Comparison of ENCODE assay signal across 8 cellular contexts in the genomic region with DNA sequence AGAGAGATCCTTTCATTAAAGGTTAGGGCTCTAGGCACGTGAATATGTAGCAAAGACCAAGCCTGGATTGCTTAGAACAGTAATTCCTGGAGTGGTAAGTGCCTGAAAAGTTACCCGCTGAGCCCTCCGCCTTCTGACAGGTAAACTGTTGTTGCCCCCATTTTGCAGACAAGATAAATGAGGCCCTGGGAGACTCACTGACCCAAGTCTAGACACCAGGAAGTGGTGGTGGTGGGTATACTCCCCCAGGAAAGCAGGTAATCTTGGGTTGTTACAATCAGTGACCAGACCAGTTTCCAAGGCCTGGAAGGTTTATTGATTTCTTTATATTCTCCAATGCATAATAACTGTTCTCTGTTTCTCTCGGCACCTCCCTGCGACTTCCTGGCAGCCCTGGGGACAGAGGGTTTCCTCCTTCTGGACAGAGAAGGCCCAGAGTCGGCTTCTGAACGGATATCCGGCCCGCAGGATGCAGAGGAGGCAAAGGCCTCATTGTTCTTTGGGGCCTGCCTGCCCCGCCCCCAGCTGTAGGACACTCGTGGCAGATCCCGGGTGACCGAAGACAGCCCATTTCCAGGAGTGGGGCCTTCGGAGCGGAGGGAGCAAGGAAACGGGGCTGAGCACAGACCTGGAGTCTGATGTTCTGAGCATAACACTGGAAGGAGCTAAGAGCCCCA. TPM values are rescaled to one million over a fixed set of nuclear protein-coding genes. Genes with fewer than 3 reads are reported as not detected.
DNase-seq lines count a peak whose midpoint lies in the region; ATAC-seq and TF ChIP-seq lines count a peak whose summit lies in the region.

No MANE protein-coding gene starts in this region.

- no peaks in the 10 kb centered on the region for H3K9me3 Mint-ChIP-seq in stimulated activated effector memory CD8-positive, alpha-beta T cell treated with anti-CD3 and anti-CD28 coated beads, Interleukin-12 subunit alpha, Interleukin-12 subunit beta, amount 100 ng/mL, for 72 hours

- peak overlapping the region; percentile 99 for H3K27ac ChIP-seq in WERI-Rb-1
- peak overlapping the region; percentile 98 for H3K27ac ChIP-seq in lower lobe of right lung

- CTCF ChIA-PET in HEK293T (lab: Yijun Ruan, JAX) = interaction anchor here (0.6 to 4.6 kb wide), 16 partner anchors 7 to 284 kb away, joined by 3 to 27 read pairs (median 5); no protein-coding TSS in a partner anchor

- peaks cover 6% of the 10 kb centered on the region for H3K36me3 Mint-ChIP-seq in stimulated activated effector memory CD8-positive, alpha-beta T cell treated with anti-CD3 and anti-CD28 coated beads, Interleukin-12 subunit alpha, Interleukin-12 subunit beta, amount 100 ng/mL, for 72 hours

- H3K4me3 Mint-ChIP-seq in stimulated activated effector memory CD8-positive, alpha-beta T cell treated with anti-CD3 and anti-CD28 coated beads, Interleukin-12 subunit alpha, Interleukin-12 subunit beta, amount 100 ng/mL, for 72 hours = peak overlapping the region; percentile 94

- no peak for TF ChIP-seq CTCF in WERI-Rb-1 (IDR thresholded peaks at IDR 0.05; ENCODE audit: low read depth, low read length)
- no peak for TF ChIP-seq CTCF in lower lobe of right lung (IDR thresholded peaks at IDR 0.05)

- peak; percentile 47 for DNase-seq in A172 (ENCODE audit: low spot score)
- peak; percentile 61 for DNase-seq in HK-2 (ENCODE audit: unreplicated experiment)
- peak; percentile 73 for DNase-seq in WERI-Rb-1
- peak; percentile 68 for DNase-seq in dermis blood vessel endothelial cell
- peak; percentile 81 for DNase-seq in lower lobe of right lung
- DNase-seq in stimulated activated effector memory CD8-positive, alpha-beta T cell treated with anti-CD3 and anti-CD28 coated beads, Interleukin-12 subunit alpha, Interleukin-12 subunit beta, amount 100 ng/mL, for 72 hours (ENCODE audit: low spot score in 2 of 2) = peak; percentile 35 to 79
- no peak for DNase-seq in HEK293T (ENCODE audit: extremely low spot score)

- intact Hi-C loops in lower lobe of right lung (cut with DNase I) = loop anchor here (10.0 kb wide), 1 partner anchor 49 kb away; no protein-coding TSS in a partner anchor

- H3K4me3 ChIP-seq in WERI-Rb-1 (ENCODE audit: low read depth, low read length) = peak overlapping the region; percentile 40
- H3K4me3 ChIP-seq in lower lobe of right lung = peak overlapping the region; percentile 79

- peaks cover 30% of the 10 kb centered on the region for H3K4me1 ChIP-seq in lower lobe of right lung

- POLR2A ChIA-PET in HEK293T (lab: Yijun Ruan, JAX) = interaction anchor here (0.7 to 1.6 kb wide), 8 partner anchors 12 to 687 kb away, joined by 3 to 9 read pairs (median 3); partner anchors contain the start of gene SEC23IP

- ATAC-seq in GM18909 (IDR thresholded peaks at IDR 0.05; ENCODE audit: poor library complexity, unreplicated experiment) = peak; percentile 27
- ATAC-seq in lower lobe of right lung = peak; percentile 24 to 26
- peak; percentile 19 for ATAC-seq in stimulated activated effector memory CD8-positive, alpha-beta T cell treated with anti-CD3 and anti-CD28 coated beads, Interleukin-12 subunit alpha, Interleukin-12 subunit beta, amount 100 ng/mL, for 72 hours

- H3K9me3 ChIP-seq in WERI-Rb-1 (ENCODE audit: severe bottlenecking) (no peaks in the 10 kb centered on the region), lower lobe of right lung (no peaks in the 10 kb centered on the region)

- H3K4me1 Mint-ChIP-seq in stimulated activated effector memory CD8-positive, alpha-beta T cell treated with anti-CD3 and anti-CD28 coated beads, Interleukin-12 subunit alpha, Interleukin-12 subunit beta, amount 100 ng/mL, for 72 hours = peaks cover 31% of the 10 kb centered on the region

- H3K27me3 ChIP-seq in WERI-Rb-1 (ENCODE audit: insufficient read depth, low read depth, severe bottlenecking) (no peaks in the 10 kb centered on the region), lower lobe of right lung (ENCODE audit: low read depth) (no peaks in the 10 kb centered on the region)

- H3K36me3 ChIP-seq in WERI-Rb-1 (no peaks in the 10 kb centered on the region; the same call in 1 of the 2 replicates), lower lobe of right lung (no peaks in the 10 kb centered on the region)

- peak overlapping the region; percentile 96 for H3K27ac Mint-ChIP-seq in stimulated activated effector memory CD8-positive, alpha-beta T cell treated with anti-CD3 and anti-CD28 coated beads, Interleukin-12 subunit alpha, Interleukin-12 subunit beta, amount 100 ng/mL, for 72 hours

TF ChIP-seq in HEK293T, 16 proteins besides CTCF, POLR2A, EP300 and RAD21:
- TF ChIP-seq SP1 (IDR thresholded peaks at IDR 0.05) (no peak), ZNF384 (IDR thresholded peaks at IDR 0.05) (no peak), L3MBTL2 (conservative IDR thresholded peaks at IDR 0.05) (no peak), LEF1 (IDR thresholded peaks at IDR 0.05; ENCODE audit: borderline replicate concordance) (no peak), CTBP1 (IDR thresholded peaks at IDR 0.05; ENCODE audit: borderline replicate concordance) (no peak), HDGF (IDR thresholded peaks at IDR 0.05; ENCODE audit: borderline replicate concordance) (no peak), ELF4 (IDR thresholded peaks at IDR 0.05) (no peak), ARNT (IDR thresholded peaks at IDR 0.05) (no peak), FOXA1 (IDR thresholded peaks at IDR 0.05) (no peak), SUZ12 (IDR thresholded peaks at IDR 0.05) (no peak), FOXM1 (IDR thresholded peaks at IDR 0.05; ENCODE audit: borderline replicate concordance) (no peak), BHLHE40 (IDR thresholded peaks at IDR 0.05; ENCODE audit: borderline replicate concordance) (no peak)

RNA-seq across cellular contexts. Expression of gene GRK5, which starts 1.3 kb away (rescaled TPM):
- total RNA-seq in A172 (2014; rRNA removed; shearing (Covaris generic)) = 12.2 and 13.0 TPM in 2 replicates
- 47.0 and 57.9 TPM in 2 replicates for total RNA-seq in dermis blood vessel endothelial cell
- 68.7 TPM for total RNA-seq in lower lobe of right lung

RNA-seq across cellular contexts. Expression of gene PRDX3, which starts 27.5 kb away (rescaled TPM):
- 407 and 411 TPM in 2 replicates for total RNA-seq in A172 (2014; rRNA removed; shearing (Covaris generic))
- total RNA-seq in dermis blood vessel endothelial cell = 158 and 231 TPM in 2 replicates
- total RNA-seq in lower lobe of right lung = 82.0 TPM

RNA-seq across cellular contexts. Expression of gene SFXN4, which starts 40.5 kb away (rescaled TPM):
- total RNA-seq in A172 (2014; rRNA removed; shearing (Covaris generic)) = 35.0 and 40.7 TPM in 2 replicates
- 9.4 and 14.6 TPM in 2 replicates for total RNA-seq in dermis blood vessel endothelial cell
- 14.6 TPM for total RNA-seq in lower lobe of right lung
